In genomic region chr17:42422412-42422957, GRCh38 we compare ENCODE assay signal across 8 cellular contexts. TPM values are rescaled to one million over a fixed set of nuclear protein-coding genes. Genes with fewer than 3 reads are reported as not detected.
A peak's percentile ranks its signal among the peaks of the same experiment; 100 is the strongest.
DNase-seq lines count a peak whose midpoint lies in the region; ATAC-seq and TF ChIP-seq lines count a peak whose summit lies in the region.

No MANE protein-coding gene starts in this region.

- peak overlapping the region; percentile 81 to 90 for H3K9ac ChIP-seq in colonic mucosa (ENCODE audit: low read depth in 2 of 2, low read length in 2 of 2)

- ATAC-seq in T-helper 17 cell, result peak; percentile 75
- ATAC-seq in GM21367 (IDR thresholded peaks at IDR 0.05; ENCODE audit: unreplicated experiment), result no peak
- no peak for ATAC-seq in HG03342 (IDR thresholded peaks at IDR 0.05; ENCODE audit: unreplicated experiment)

- intact Hi-C loops in colonic mucosa (cut with DNase I) (no loop called here), testis (cut with DNase I; ENCODE audit: low total_unique reads) (loop anchor here (10.0 kb wide), 1 partner anchor 102 kb away; no protein-coding TSS in a partner anchor)

- H3K4me3 Mint-ChIP-seq in T-helper 17 cell, result peak overlapping the region; percentile 93

- H3K36me3 ChIP-seq in H7 (replicated peaks; ENCODE audit: control insufficient read depth, insufficient read depth, low read length), result no peaks in the 10 kb centered on the region
- H3K36me3 ChIP-seq in colonic mucosa, result no peaks in the 10 kb centered on the region
- H3K36me3 ChIP-seq in testis (ENCODE audit: low read depth, missing control alignments), result no peaks in the 10 kb centered on the region

- peaks cover 23% of the 10 kb centered on the region for H3K27me3 ChIP-seq in H7 (ENCODE audit: control insufficient read depth, insufficient read depth, low read length)
- H3K27me3 ChIP-seq in colonic mucosa, result peaks cover 17% of the 10 kb centered on the region
- no peaks in the 10 kb centered on the region for H3K27me3 ChIP-seq in testis

- peaks cover 8% of the 10 kb centered on the region for H3K4me1 Mint-ChIP-seq in T-helper 17 cell

- H3K27ac ChIP-seq in colonic mucosa, result peak overlapping the region; percentile 82
- peak overlapping the region; percentile 92 to 97 for H3K27ac ChIP-seq in testis

- peak; percentile 74 for DNase-seq in H7
- no peak for DNase-seq in T-helper 17 cell
- DNase-seq in colonic mucosa, result no peak
- peak; percentile 49 to 52 for DNase-seq in lung microvascular endothelial cell (ENCODE audit: low read depth in 2 of 2)
- no peak for DNase-seq in testis
- DNase-seq in NCI-H446 (lab: John Stamatoyannopoulos, UW), result no peak

- no peaks in the 10 kb centered on the region for H3K36me3 Mint-ChIP-seq in T-helper 17 cell (ENCODE audit: low read depth)

- peaks cover 27% of the 10 kb centered on the region for H3K27me3 Mint-ChIP-seq in T-helper 17 cell

- H3K4me3 ChIP-seq in H7 (ENCODE audit: insufficient read depth, low read depth, low read length) (peak overlapping the region; percentile 63), colonic mucosa (peak overlapping the region; percentile 70), testis (peak overlapping the region; percentile 78 to 87)

- H3K9me3 ChIP-seq in T-helper 17 cell (ENCODE audit: control insufficient read depth, low read length, poor library complexity, severe bottlenecking) (no peaks in the 10 kb centered on the region), colonic mucosa (no peaks in the 10 kb centered on the region), testis (no peaks in the 10 kb centered on the region)

- H3K4me1 ChIP-seq in colonic mucosa, result peaks cover 9% of the 10 kb centered on the region
- peaks cover 10% of the 10 kb centered on the region for H3K4me1 ChIP-seq in testis

- no peak for TF ChIP-seq CTCF in colonic mucosa (IDR thresholded peaks at IDR 0.05)
- TF ChIP-seq CTCF in testis (IDR thresholded peaks at IDR 0.05), result no peak

- 0% methylated on average over 3 to 38 of the region's 44 CpGs for WGBS in testis, 2 donors

- TF ChIP-seq POLR2A in testis (IDR thresholded peaks at IDR 0.05), result no peak

- H3K27ac Mint-ChIP-seq in T-helper 17 cell, result no peak overlapping the region

RNA-seq across cellular contexts. Expression of gene CAVIN1, which starts 0.6 kb away (rescaled TPM):
- 18.6 and 26.9 TPM in 2 replicates for total RNA-seq in H7 (2014; rRNA removed; shearing (Covaris generic))
- total RNA-seq in T-helper 17 cell, result under 1 TPM; 0.47 to 0.90 TPM
- total RNA-seq in colonic mucosa, result 10 to 100 TPM; 25.2 to 74.6 TPM
- total RNA-seq in lung microvascular endothelial cell, result 342 and 371 TPM in 2 replicates
- 10 to 100 TPM; 49.4 to 68.4 TPM for total RNA-seq in testis
- polyA plus RNA-seq in testis (ENCODE audit: insufficient read depth, low read depth, low replicate concordance), result 106 TPM

RNA-seq across cellular contexts. Expression of gene STAT3, which starts 34.2 kb away (rescaled TPM):
- 54.6 and 101 TPM in 2 replicates for total RNA-seq in H7 (2014; rRNA removed; shearing (Covaris generic))
- total RNA-seq in T-helper 17 cell, result 100 to 1,000 TPM; 203 to 221 TPM
- total RNA-seq in colonic mucosa, result 100 to 1,000 TPM; 137 to 216 TPM
- 61.5 and 80.0 TPM in 2 replicates for total RNA-seq in lung microvascular endothelial cell
- 100 to 1,000 TPM; 107 to 117 TPM for total RNA-seq in testis
- 69.5 TPM for polyA plus RNA-seq in testis (ENCODE audit: insufficient read depth, low read depth, low replicate concordance)

RNA-seq across cellular contexts. Expression of gene ATP6V0A1, which starts 36.2 kb away (rescaled TPM):
- 21.0 and 21.7 TPM in 2 replicates for total RNA-seq in H7 (2014; rRNA removed; shearing (Covaris generic))
- total RNA-seq in T-helper 17 cell (10 to 100 TPM; 15.4 to 18.5 TPM), colonic mucosa (10 to 100 TPM; 77.6 to 93.0 TPM), lung microvascular endothelial cell (16.6 and 22.0 TPM in 2 replicates), testis (100 to 1,000 TPM; 131 to 143 TPM)
- 89.9 TPM for polyA plus RNA-seq in testis (ENCODE audit: insufficient read depth, low read depth, low replicate concordance)

Comparison
In these comparisons a context has a peak if more than half of its experiments do, and no peak if none do; other contexts are left out.
1. DNase-seq: peak in H7 (single experiment) and lung microvascular endothelial cell (2 of 2); none in T-helper 17 cell (0 of 3), colonic mucosa (single experiment), testis (single experiment) and NCI-H446 (0 of 2).
2. RNA of gene CAVIN1, which starts 0.6 kb away (total RNA-seq): 342 to 371 TPM in lung microvascular endothelial cell, 25.2 to 74.6 TPM in colonic mucosa, 49.4 to 68.4 TPM in testis and 18.6 to 26.9 TPM in H7; 0.47 to 0.90 TPM in T-helper 17 cell; every median in the first group is over 10 times any median in the second.
3. Peak in every context shown above with its lines, with median percentiles within 50 percentile points of each other: H3K4me3 ChIP-seq.